2 cellular contexts compared by ENCODE assay signal in the genomic region with DNA sequence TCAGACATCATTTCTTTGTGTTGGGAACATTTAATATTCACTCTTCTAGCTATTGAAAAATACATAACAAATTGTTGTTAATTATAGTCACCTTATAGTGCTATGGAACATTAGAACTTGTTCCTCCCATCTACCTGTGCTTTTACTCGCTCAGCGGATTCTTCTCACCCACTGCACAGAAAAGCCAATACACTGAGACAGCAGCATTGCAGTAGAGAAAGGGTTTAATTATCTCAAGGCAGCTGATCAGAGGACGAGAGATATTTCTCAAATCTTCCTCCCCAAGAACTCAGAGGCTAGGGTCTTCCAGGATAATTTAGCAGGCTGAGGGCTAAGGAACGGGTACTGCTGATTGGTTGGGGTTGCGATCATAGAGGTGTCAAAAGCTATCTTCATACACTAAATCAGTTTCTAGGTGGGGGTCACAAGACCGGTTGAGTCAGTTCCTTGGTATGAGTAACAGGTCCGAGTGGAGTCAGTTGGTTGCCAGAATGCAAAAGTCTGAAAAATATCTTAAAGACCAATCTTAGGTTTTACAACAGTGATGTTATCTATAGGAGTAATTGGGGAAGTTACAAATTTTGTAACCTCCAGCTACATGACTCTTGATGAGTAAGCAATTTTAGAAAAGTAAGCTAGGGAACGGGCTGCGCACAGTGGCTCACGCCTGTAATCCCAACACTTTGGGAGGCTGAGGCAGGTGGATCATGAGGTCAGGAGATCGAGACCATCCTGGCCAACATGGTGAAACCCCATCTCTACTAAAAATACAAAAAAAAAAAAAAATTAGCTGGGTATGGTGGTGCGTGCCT.
TF ChIP-seq lines count a peak whose summit lies in the region.

No MANE protein-coding gene starts in this region.

TF ChIP-seq in IMR-90, 13 proteins besides CTCF, POLR2A, EP300 and RAD21:
- TF ChIP-seq MAFK (IDR thresholded peaks at IDR 0.05; ENCODE audit: low read depth, low read length), result peak; percentile 58
- TF ChIP-seq, protein P1, sequence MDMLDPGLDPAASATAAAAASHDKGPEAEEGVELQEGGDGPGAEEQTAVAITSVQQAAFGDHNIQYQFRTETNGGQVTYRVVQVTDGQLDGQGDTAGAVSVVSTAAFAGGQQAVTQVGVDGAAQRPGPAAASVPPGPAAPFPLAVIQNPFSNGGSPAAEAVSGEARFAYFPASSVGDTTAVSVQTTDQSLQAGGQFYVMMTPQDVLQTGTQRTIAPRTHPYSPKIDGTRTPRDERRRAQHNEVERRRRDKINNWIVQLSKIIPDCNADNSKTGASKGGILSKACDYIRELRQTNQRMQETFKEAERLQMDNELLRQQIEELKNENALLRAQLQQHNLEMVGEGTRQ (IDR thresholded peaks at IDR 0.05; ENCODE audit: low read depth, low read length), result no peak

TF ChIP-seq in GM12878, 131 proteins besides CTCF, POLR2A, EP300 and RAD21:
- TF ChIP-seq BACH1 (IDR thresholded peaks at IDR 0.05; ENCODE audit: borderline replicate concordance) (no peak), ZNF217 (IDR thresholded peaks at IDR 0.05) (0 out of 2 replicates have a peak, but pooled peaks have one; percentile 24), CBX5 (IDR thresholded peaks at IDR 0.05; ENCODE audit: low read depth) (peak; percentile 81; the same call in 1 of the 2 replicates), NFXL1 (IDR thresholded peaks at IDR 0.05; ENCODE audit: borderline replicate concordance) (peak; percentile 89), HCFC1 (IDR thresholded peaks at IDR 0.05; ENCODE audit: low read length) (no peak), STAT3 (IDR thresholded peaks at IDR 0.05; ENCODE audit: low read depth, low read length) (no peak)
- TF ChIP-seq, protein P2, sequence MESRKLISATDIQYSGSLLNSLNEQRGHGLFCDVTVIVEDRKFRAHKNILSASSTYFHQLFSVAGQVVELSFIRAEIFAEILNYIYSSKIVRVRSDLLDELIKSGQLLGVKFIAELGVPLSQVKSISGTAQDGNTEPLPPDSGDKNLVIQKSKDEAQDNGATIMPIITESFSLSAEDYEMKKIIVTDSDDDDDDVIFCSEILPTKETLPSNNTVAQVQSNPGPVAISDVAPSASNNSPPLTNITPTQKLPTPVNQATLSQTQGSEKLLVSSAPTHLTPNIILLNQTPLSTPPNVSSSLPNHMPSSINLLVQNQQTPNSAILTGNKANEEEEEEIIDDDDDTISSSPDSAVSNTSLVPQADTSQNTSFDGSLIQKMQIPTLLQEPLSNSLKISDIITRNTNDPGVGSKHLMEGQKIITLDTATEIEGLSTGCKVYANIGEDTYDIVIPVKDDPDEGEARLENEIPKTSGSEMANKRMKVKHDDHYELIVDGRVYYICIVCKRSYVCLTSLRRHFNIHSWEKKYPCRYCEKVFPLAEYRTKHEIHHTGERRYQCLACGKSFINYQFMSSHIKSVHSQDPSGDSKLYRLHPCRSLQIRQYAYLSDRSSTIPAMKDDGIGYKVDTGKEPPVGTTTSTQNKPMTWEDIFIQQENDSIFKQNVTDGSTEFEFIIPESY (IDR thresholded peaks at IDR 0.05), result 0 out of 2 replicates have a peak, but pooled peaks have one; percentile 47
